Comparison of ENCODE assay signal across 13 cellular contexts in the genomic region with DNA sequence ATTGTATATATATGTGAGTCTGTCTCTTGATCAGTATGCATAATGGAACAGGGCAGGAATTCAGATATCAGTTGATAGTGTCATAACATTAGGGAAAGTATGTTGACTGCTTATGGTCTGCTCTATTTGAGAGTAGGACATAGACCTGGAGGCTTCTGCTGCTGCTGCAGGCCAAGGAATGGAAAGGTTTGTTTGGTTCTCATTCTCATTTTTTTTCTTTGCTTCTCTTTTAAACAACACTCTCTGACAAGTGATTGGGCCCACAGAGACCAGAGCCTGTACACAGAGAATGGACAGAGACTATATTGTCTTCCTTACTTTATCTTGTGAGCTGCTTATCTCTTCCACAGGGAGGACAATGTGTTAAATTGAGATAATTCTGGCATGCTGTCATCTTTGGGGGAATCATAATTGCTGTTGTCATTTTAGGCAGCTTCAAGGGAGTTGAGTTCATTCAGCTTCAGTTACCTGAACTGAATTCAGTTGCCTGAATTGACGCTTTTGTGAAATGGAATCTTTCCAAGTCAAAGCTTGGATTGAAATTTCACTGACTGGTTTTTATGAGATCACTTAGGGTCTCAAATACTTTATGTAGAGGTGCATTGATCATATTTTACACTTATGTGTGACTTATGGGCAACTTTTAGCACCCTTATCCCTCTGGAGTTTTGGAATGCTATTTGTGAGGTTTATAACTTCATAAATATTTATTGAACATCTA. TPM values are rescaled to one million over a fixed set of nuclear protein-coding genes. Genes with fewer than 3 reads are reported as not detected.
DNase-seq lines count a peak whose midpoint lies in the region; ATAC-seq and TF ChIP-seq lines count a peak whose summit lies in the region.
"Had no signal": no experiment of that assay in that cellular context is flagged by ENCODE, and none has a peak within 500 bp of the region (broad histone marks: within the 10 kb centered on the region; RNA-seq: fewer than 3 reads in every experiment).

No MANE protein-coding gene starts in this region.

- peak overlapping the region; percentile 2 for H3K4me3 Mint-ChIP-seq in activated T-cell treated with anti-CD3 and anti-CD28 coated beads, Interleukin-2, amount 50 U/mL, for 4 hours
- no peak overlapping the region for H3K4me3 Mint-ChIP-seq in activated B cell treated with CpG ODN at 0.5 μM for 24 hours

- TF ChIP-seq CTCF in activated B cell treated with CpG ODN at 0.5 μM for 24 hours (IDR thresholded peaks at IDR 0.05) = no peak
- TF ChIP-seq CTCF in hepatocyte (IDR thresholded peaks at IDR 0.05; ENCODE audit: poor library complexity) = no peak
- TF ChIP-seq CTCF in ovary (IDR thresholded peaks at IDR 0.05) = no peak

- H3K27ac ChIP-seq in hepatocyte (peak overlapping the region; percentile 48), thymus (ENCODE audit: low read depth) (peak overlapping the region; percentile 49), ovary (no peak overlapping the region)

- no peak overlapping the region for H3K4me2 ChIP-seq in hepatocyte

- TF ChIP-seq POLR2A in ovary (IDR thresholded peaks at IDR 0.05) = no peak

- POLR2A ChIA-PET in activated B cell treated with CpG ODN at 0.5 μM for 24 hours (lab: Charles Lee) = interaction anchor here (1.1 to 2.9 kb wide), 2 partner anchors 14 to 18 kb away, joined by 5 to 13 read pairs; partner anchors contain the start of gene CAP1

- peak overlapping the region; percentile 72 for H3K27ac Mint-ChIP-seq in activated B cell treated with CpG ODN at 0.5 μM for 24 hours

- H3K36me3 ChIP-seq in hepatocyte (replicated peaks; ENCODE audit: insufficient read depth, low read depth) (no peaks in the 10 kb centered on the region), thymus (ENCODE audit: control insufficient read depth, insufficient read depth) (peaks cover 27% of the 10 kb centered on the region), ovary (no peaks in the 10 kb centered on the region)

- peaks cover 44% of the 10 kb centered on the region for H3K36me3 Mint-ChIP-seq in activated T-cell treated with anti-CD3 and anti-CD28 coated beads, Interleukin-2, amount 50 U/mL, for 4 hours (ENCODE audit: insufficient read depth)
- peaks cover 73% of the 10 kb centered on the region for H3K36me3 Mint-ChIP-seq in activated B cell treated with CpG ODN at 0.5 μM for 24 hours (ENCODE audit: low read depth)

- H3K79me2 ChIP-seq in hepatocyte = peaks cover 76% of the 10 kb centered on the region

- no peaks in the 10 kb centered on the region for H3K27me3 ChIP-seq in hepatocyte
- H3K27me3 ChIP-seq in thymus (ENCODE audit: control insufficient read depth, insufficient read depth) = no peaks in the 10 kb centered on the region
- H3K27me3 ChIP-seq in ovary = no peaks in the 10 kb centered on the region
- H3K27me3 ChIP-seq: adrenal gland had no signal

- no peak for DNase-seq in activated T-cell treated with anti-CD3 and anti-CD28 coated beads, Interleukin-2, amount 50 U/mL, for 4 hours
- DNase-seq in activated T-cell treated with anti-CD3 and anti-CD28 coated beads, Interleukin-2, amount 50 U/mL, for 1 hour = no peak
- DNase-seq in activated B cell treated with CpG ODN at 0.5 μM for 24 hours (no peak), hepatocyte (ENCODE audit: low spot score) (no peak), NCI-H2029 treated with DMSO at 0.1 percent for 48 hours (lab: John Stamatoyannopoulos, UW) (no peak), ovary (no peak)
- DNase-seq in stimulated activated CD4-positive, alpha-beta T cell treated with anti-CD3 and anti-CD28 coated beads, Interleukin-12 subunit alpha, Interleukin-12 subunit beta, amount 100 ng/mL, for 4 hours = no peak
- DNase-seq: left cardiac atrium, NCI-H748 treated with DMSO at 0.1 percent for 48 hours, retina, T1000 had no signal

- no peaks in the 10 kb centered on the region for H3K27me3 Mint-ChIP-seq in activated T-cell treated with anti-CD3 and anti-CD28 coated beads, Interleukin-2, amount 50 U/mL, for 4 hours (ENCODE audit: low read depth)
- no peaks in the 10 kb centered on the region for H3K27me3 Mint-ChIP-seq in activated B cell treated with CpG ODN at 0.5 μM for 24 hours

- H4K20me1 ChIP-seq in hepatocyte (ENCODE audit: insufficient read depth, poor library complexity, severe bottlenecking) = peaks cover 61% of the 10 kb centered on the region

- CTCF ChIA-PET in activated B cell treated with CpG ODN at 0.5 μM for 24 hours (lab: Charles Lee) = interaction anchor here (1.1 to 1.4 kb wide), 2 partner anchors 18 to 26 kb away, joined by 3 to 4 read pairs; no protein-coding TSS in a partner anchor

- H2AFZ ChIP-seq in hepatocyte = no peak overlapping the region

- H3K9me3 ChIP-seq in hepatocyte (ENCODE audit: low read depth) = no peaks in the 10 kb centered on the region
- H3K9me3 ChIP-seq in thymus (ENCODE audit: control insufficient read depth) = no peaks in the 10 kb centered on the region
- no peaks in the 10 kb centered on the region for H3K9me3 ChIP-seq in ovary
- H3K9me3 ChIP-seq: adrenal gland had no signal

- H3K9me2 ChIP-seq in hepatocyte (replicated peaks; ENCODE audit: insufficient read depth) = no peaks in the 10 kb centered on the region

- ATAC-seq in activated T-cell treated with anti-CD3 and anti-CD28 coated beads, Interleukin-2, amount 50 U/mL, for 4 hours = no peak
- no peak for ATAC-seq in activated B cell treated with CpG ODN at 0.5 μM for 24 hours (ENCODE audit: low read depth)
- ATAC-seq: left cardiac atrium had no signal

- H3K4me3 ChIP-seq in hepatocyte (no peak overlapping the region), thymus (ENCODE audit: low read length) (no peak overlapping the region), ovary (no peak overlapping the region)
- H3K4me3 ChIP-seq: adrenal gland had no signal

- intact Hi-C loops in activated B cell treated with CpG ODN at 0.5 μM for 24 hours (cut with micrococcal nuclease) = no loop called here
- intact Hi-C loops in ovary (cut with DNase I) = no loop called here

- no peak for TF ChIP-seq EP300 in ovary (IDR thresholded peaks at IDR 0.05)

- no peaks in the 10 kb centered on the region for H3K9me3 Mint-ChIP-seq in activated T-cell treated with anti-CD3 and anti-CD28 coated beads, Interleukin-2, amount 50 U/mL, for 4 hours
- H3K9me3 Mint-ChIP-seq in activated B cell treated with CpG ODN at 0.5 μM for 24 hours = no peaks in the 10 kb centered on the region

- H3K4me1 ChIP-seq in hepatocyte (ENCODE audit: insufficient read depth) = peaks cover 18% of the 10 kb centered on the region
- peaks cover 27% of the 10 kb centered on the region for H3K4me1 ChIP-seq in thymus (ENCODE audit: control insufficient read depth, insufficient read depth, low read length)
- peaks cover 4% of the 10 kb centered on the region for H3K4me1 ChIP-seq in ovary (ENCODE audit: insufficient read depth)

- peaks cover 92% of the 10 kb centered on the region for H3K4me1 Mint-ChIP-seq in activated T-cell treated with anti-CD3 and anti-CD28 coated beads, Interleukin-2, amount 50 U/mL, for 4 hours (ENCODE audit: low read depth)
- peaks cover 92% of the 10 kb centered on the region for H3K4me1 Mint-ChIP-seq in activated B cell treated with CpG ODN at 0.5 μM for 24 hours

- WGBS in hepatocyte (ENCODE audit: low lambda C conversion rate, missing lambda C conversion rate) = 89% methylated on average over 1 of the region's 1 CpG
- 92% methylated on average over 1 of the region's 1 CpG for WGBS in thymus
- 89 to 92% (median 91%) methylated on average over 1 of the region's 1 CpG for WGBS in ovary, 3 donors

RNA-seq across cellular contexts. Expression of gene CAP1, which starts 16.9 kb away (rescaled TPM):
- total RNA-seq in activated T-cell treated with anti-CD3 and anti-CD28 coated beads, Interleukin-2, amount 50 U/mL, for 4 hours = 100 to 1,000 TPM; 349 to 426 (median 389) TPM
- 410 and 411 TPM in 2 replicates for total RNA-seq in activated B cell treated with CpG ODN at 0.5 μM for 24 hours
- 186 and 191 TPM in 2 replicates for total RNA-seq in hepatocyte
- polyA plus RNA-seq in hepatocyte = 189 and 191 TPM in 2 replicates
- polyA plus RNA-seq in thymus = 202 TPM
- total RNA-seq in ovary = 100 to 1,000 TPM in 5 of 7 donors, 10 to 100 TPM in 2; 76.8 to 257 (median 194) TPM
- polyA plus RNA-seq in ovary = 100 to 1,000 TPM; 110 to 325 TPM

RNA-seq across cellular contexts. Expression of gene PPT1, which starts 39.6 kb away (rescaled TPM):
- 100 to 1,000 TPM in 2 of 3 donors, 10 to 100 TPM in 1; 96.8 to 118 (median 109) TPM for total RNA-seq in activated T-cell treated with anti-CD3 and anti-CD28 coated beads, Interleukin-2, amount 50 U/mL, for 4 hours
- total RNA-seq in activated B cell treated with CpG ODN at 0.5 μM for 24 hours (41.8 and 43.5 TPM in 2 replicates), hepatocyte (64.2 and 86.5 TPM in 2 replicates), ovary (10 to 100 TPM; 38.0 to 84.2 (median 71.0) TPM)
- polyA plus RNA-seq in hepatocyte (78.0 and 80.2 TPM in 2 replicates), thymus (97.3 TPM), ovary (100 to 1,000 TPM in 1 of 2 donors, 10 to 100 TPM in 1; 53.5 to 247 TPM)

Comparison
In these comparisons a context has a peak if more than half of its experiments do, and no peak if none do; other contexts are left out.
1. H3K27ac ChIP-seq: peak in hepatocyte (single experiment) and thymus (single experiment); none in ovary (0 of 2).